Comparison of ENCODE assay signal across 2 cellular contexts in the genomic region with DNA sequence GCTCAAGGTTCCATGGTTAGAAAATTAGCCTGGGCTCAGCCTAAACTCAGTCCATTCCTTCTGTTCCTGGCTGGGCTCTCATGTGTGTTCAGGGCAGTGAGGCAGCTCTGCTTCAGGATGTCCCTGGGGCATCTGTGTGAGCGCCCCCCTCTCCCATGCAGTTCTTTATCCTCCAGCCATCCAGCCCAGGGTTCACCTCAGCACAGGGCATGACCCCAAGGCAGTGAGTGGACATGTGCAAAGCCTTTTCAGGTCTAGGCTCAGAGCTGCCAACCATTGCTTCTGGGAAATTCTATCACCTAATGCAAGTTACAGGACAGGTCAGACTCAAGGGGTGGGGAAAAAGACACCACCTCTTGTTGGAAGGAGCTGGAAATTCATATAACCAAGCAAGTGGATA.
TF ChIP-seq lines count a peak whose summit lies in the region.

No MANE protein-coding gene starts in this region.

TF ChIP-seq in A549, 52 proteins besides CTCF, POLR2A, EP300 and RAD21:
- TF ChIP-seq FOSB (CRISPR knock-in tag; IDR thresholded peaks at IDR 0.05) (0 out of 2 replicates have a peak, but pooled peaks have one; percentile 45), JUN (IDR thresholded peaks at IDR 0.05) (0 out of 5 replicates have a peak, but pooled peaks of 1 of the 2 experiments have one; percentile 1), RARB (CRISPR knock-in tag; IDR thresholded peaks at IDR 0.05) (0 out of 2 replicates have a peak, but pooled peaks have one; percentile 38), HOXA7 (CRISPR knock-in tag; IDR thresholded peaks at IDR 0.05) (peak; percentile 86)

TF ChIP-seq in liver, 16 proteins besides CTCF, POLR2A, EP300 and RAD21:
- TF ChIP-seq RXRA (IDR thresholded peaks at IDR 0.05) = peak; percentile 48 to 68
